ENCODE assay signal across 1 cellular context in genomic region chr12:63905523-63905922, GRCh38.
TF ChIP-seq lines count a peak whose summit lies in the region.

No MANE protein-coding gene starts in this region.

TF ChIP-seq in SK-N-SH treated with all-trans-retinoic acid at 6 μM for 48 hours, 23 proteins besides CTCF, POLR2A, EP300 and RAD21 (continued from another document):
- TF ChIP-seq PATZ1 (CRISPR knock-in tag; IDR thresholded peaks at IDR 0.05; ENCODE audit: borderline replicate concordance) (no peak), ZNF565 (CRISPR knock-in tag; conservative IDR thresholded peaks at IDR 0.05; ENCODE audit: low read depth) (no peak), SNAI2 (CRISPR knock-in tag; IDR thresholded peaks at IDR 0.05) (no peak), ZFP30 (CRISPR knock-in tag; IDR thresholded peaks at IDR 0.05) (no peak), TSHZ2 (CRISPR knock-in tag; IDR thresholded peaks at IDR 0.05) (no peak)
